ENCODE assay signal across 3 cellular contexts in genomic region chr4:56449475-56449874, GRCh38. TPM values are rescaled to one million over a fixed set of nuclear protein-coding genes. Genes with fewer than 3 reads are reported as not detected.
"Had no signal": no experiment of that assay in that cellular context is flagged by ENCODE, and none has a peak within 500 bp of the region (broad histone marks: within the 10 kb centered on the region; RNA-seq: fewer than 3 reads in every experiment).

No MANE protein-coding gene starts in this region.

RNA-seq across cellular contexts. Expression of gene ARL9, which starts 56.1 kb away (rescaled TPM):
- total RNA-seq: activated CD4-positive, alpha-beta memory T cell treated with anti-CD3 and anti-CD28 coated beads for 36 hours; activated CD4-positive, alpha-beta T cell treated with anti-CD3 and anti-CD28 coated beads, Interleukin-2, amount 10 ng/mL, durations not matched to agents 24 days and 14 days; T-helper 17 cell had no signal
